ENCODE assay signal across 1 cellular context in the genomic region with DNA sequence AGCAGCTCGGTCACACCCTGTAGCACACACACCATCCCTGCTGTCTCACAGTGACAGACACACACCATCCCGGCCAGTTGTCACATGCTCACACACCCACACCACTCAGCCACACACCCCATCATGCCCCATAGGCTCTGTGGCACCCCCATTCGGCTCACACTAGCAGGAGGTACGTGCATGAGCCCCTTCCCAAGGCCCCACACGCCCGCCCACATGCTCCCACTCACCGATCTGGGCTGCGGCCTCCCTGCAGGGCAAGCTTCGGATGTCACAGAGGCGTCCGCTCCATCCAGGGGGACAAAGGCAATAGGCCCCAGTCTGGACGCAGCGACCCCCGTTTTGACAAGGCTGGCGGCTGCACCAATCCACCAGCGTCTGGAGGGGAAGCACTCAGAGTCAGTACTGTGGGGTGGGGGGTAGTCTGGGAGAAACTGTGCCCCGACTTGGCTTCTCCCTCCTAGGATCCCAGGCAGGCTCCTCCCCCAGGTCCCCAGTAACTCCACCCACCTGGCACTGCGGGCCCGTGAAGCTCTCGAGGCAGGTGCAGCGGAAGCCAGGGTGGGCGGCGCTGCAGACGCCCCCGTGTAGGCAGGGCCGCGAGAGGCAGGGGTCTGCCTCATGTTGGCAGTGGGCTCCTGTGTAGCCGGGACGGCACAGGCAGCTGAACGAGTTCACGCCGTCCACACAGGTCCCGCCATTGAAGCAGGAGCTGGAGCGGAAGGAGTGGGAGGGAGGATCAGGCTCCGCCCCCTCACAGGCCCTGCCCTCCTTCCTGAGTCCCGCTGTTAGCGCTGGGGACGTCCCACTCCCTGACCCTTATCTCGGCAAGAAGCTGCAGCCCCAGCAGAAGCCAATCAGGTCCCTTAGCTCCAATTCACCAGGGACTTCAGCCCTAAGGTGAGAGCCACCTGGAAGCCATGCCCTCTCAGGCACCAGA.
TF ChIP-seq lines count a peak whose summit lies in the region.

No MANE protein-coding gene starts in this region.

TF ChIP-seq in IMR-90, 13 proteins besides CTCF, POLR2A, EP300 and RAD21:
- TF ChIP-seq SMC3 (IDR thresholded peaks at IDR 0.05; ENCODE audit: low read depth, low read length) (no peak), MXI1 (IDR thresholded peaks at IDR 0.05; ENCODE audit: borderline replicate concordance, low read depth, low read length) (no peak), RCOR1 (IDR thresholded peaks at IDR 0.05; ENCODE audit: insufficient replicate concordance, low read length) (no peak), BHLHE40 (IDR thresholded peaks at IDR 0.05; ENCODE audit: low read depth, low read length) (no peak)
